In genomic region chr12:102920271-102920670, GRCh38 we compare ENCODE assay signal across 15 cellular contexts. TPM values are rescaled to one million over a fixed set of nuclear protein-coding genes. Genes with fewer than 3 reads are reported as not detected.
DNase-seq lines count a peak whose midpoint lies in the region; ATAC-seq and TF ChIP-seq lines count a peak whose summit lies in the region.
"Had no signal": no experiment of that assay in that cellular context is flagged by ENCODE, and none has a peak within 500 bp of the region (broad histone marks: within the 10 kb centered on the region; RNA-seq: fewer than 3 reads in every experiment).

No MANE protein-coding gene starts in this region.

- peak; percentile 44 for DNase-seq in HuH-7 (ENCODE audit: low spot score)
- DNase-seq in left lobe of liver (ENCODE audit: low spot score): no peak
- DNase-seq in mucosa of gallbladder (ENCODE audit: low spot score): peak; percentile 48
- DNase-seq in GM13977 (ENCODE audit: low spot score): no peak
- DNase-seq: BE2C; C1 segment of cervical spinal cord; CD4-positive, CD25-positive, alpha-beta regulatory T cell; CD8-positive, alpha-beta memory T cell; COR-L47; H9 had no signal

- TF ChIP-seq CTCF in VCaP (conservative IDR thresholded peaks at IDR 0.05) (no peak), GM13977 (IDR thresholded peaks at IDR 0.05; ENCODE audit: extremely low read depth, insufficient read depth, missing control alignments) (no peak)

- ATAC-seq in left lobe of liver (peak; percentile 10), GM21515 (IDR thresholded peaks at IDR 0.05; ENCODE audit: unreplicated experiment) (no peak), GM18520 (IDR thresholded peaks at IDR 0.05; ENCODE audit: unreplicated experiment) (no peak)

- H3K27ac ChIP-seq in VCaP: peak overlapping the region; percentile 82

- in situ Hi-C loops in GM13977 (cut with MboI; ENCODE audit: low pct_unique_long_range_greater_than_20kb, low sequenced_read_pairs, unreplicated experiment): no loop called here

RNA-seq across cellular contexts. Expression of gene PAH, which starts 3.2 kb away (rescaled TPM):
- total RNA-seq in left lobe of liver (1,162 TPM), mucosa of gallbladder (958 TPM)
- total RNA-seq: A172; CD4-positive, CD25-positive, alpha-beta regulatory T cell had no signal

RNA-seq across cellular contexts. Expression of gene ASCL1, which starts 37.2 kb away (rescaled TPM):
- total RNA-seq in left lobe of liver: not detected
- not detected for total RNA-seq in mucosa of gallbladder
- total RNA-seq: A172; CD4-positive, CD25-positive, alpha-beta regulatory T cell; CD8-positive, alpha-beta memory T cell; H1; H9 had no signal

Comparison
In these comparisons a context has a peak if more than half of its experiments do, and no peak if none do; other contexts are left out.
1. DNase-seq: peak in HuH-7 (single experiment) and mucosa of gallbladder (single experiment); none in left lobe of liver (single experiment) and GM13977 (single experiment).